18 cellular contexts compared by ENCODE assay signal in the genomic region with DNA sequence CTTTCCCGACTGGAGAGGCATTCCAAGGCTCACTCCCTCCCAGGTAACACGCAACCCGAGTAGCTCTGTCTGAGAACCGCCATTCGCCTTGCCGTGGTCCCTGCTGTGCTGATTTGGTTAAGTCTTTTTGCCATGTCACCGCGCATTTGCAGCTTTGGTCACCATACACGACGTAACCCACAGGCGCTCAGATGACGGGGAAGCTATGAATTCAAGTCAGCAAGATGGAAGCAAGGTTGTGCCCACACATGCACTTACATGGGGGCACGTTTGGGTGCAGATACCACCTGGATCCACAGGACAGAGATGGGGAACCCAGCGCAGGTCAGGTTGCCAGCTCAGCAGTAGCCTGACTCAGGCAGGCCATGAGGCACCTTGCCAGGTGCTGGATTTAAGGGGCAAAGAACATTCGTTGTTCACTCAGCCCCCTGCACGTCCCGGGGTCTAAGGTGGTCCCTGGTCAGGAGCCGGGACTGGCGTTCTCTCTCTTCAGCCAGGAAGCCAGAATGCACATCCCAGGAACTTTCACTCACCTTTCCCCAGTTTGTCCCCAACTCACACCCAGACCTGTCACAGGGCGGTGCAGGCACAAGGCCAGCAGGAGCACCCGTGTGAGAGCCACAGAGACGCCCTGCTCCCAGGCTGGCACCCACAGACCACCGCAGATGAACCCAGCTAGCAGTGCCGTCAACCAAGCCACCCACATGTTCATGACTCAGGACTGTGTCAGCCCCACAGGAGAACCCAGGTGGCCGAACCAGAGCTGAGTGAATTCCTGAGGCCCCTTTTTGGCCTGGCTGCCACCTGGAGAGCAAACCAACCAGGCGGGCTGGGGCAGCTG. TPM values are rescaled to one million over a fixed set of nuclear protein-coding genes. Genes with fewer than 3 reads are reported as not detected.
A peak's percentile ranks its signal among the peaks of the same experiment; 100 is the strongest.
DNase-seq lines count a peak whose midpoint lies in the region; ATAC-seq and TF ChIP-seq lines count a peak whose summit lies in the region.
"Had no signal": no experiment of that assay in that cellular context is flagged by ENCODE, and none has a peak within 500 bp of the region (broad histone marks: within the 10 kb centered on the region; RNA-seq: fewer than 3 reads in every experiment).

No MANE protein-coding gene starts in this region.

- intact Hi-C loops in Right ventricle myocardium superior (cut with DNase I) (no loop called here), left cardiac atrium (cut with DNase I) (no loop called here), upper lobe of right lung (cut with DNase I) (no loop called here)

- peaks cover 5% of the 10 kb centered on the region for H3K36me3 ChIP-seq in upper lobe of right lung
- H3K36me3 ChIP-seq: breast epithelium had no signal

- no peak overlapping the region for H3K4me3 ChIP-seq in upper lobe of right lung
- H3K4me3 ChIP-seq: breast epithelium, psoas muscle, spleen, thoracic aorta had no signal

- ATAC-seq in Right ventricle myocardium superior (ENCODE audit: poor library complexity) (no peak), left cardiac atrium (no peak), upper lobe of right lung (no peak), GM21360 (IDR thresholded peaks at IDR 0.05; ENCODE audit: unreplicated experiment) (no peak), GM21717 (IDR thresholded peaks at IDR 0.05; ENCODE audit: unreplicated experiment) (no peak)

- no peak overlapping the region for H3K27ac ChIP-seq in upper lobe of right lung
- H3K27ac ChIP-seq: breast epithelium, psoas muscle, spleen, thoracic aorta had no signal

- H3K27me3 ChIP-seq in upper lobe of right lung = no peaks in the 10 kb centered on the region
- H3K27me3 ChIP-seq: breast epithelium, spleen had no signal

- DNase-seq in Right ventricle myocardium superior = peak; percentile 24
- DNase-seq in left cardiac atrium = no peak
- DNase-seq in activated CD8-positive, alpha-beta memory T cell treated with anti-CD3 and anti-CD28 coated beads for 24 hours = peak; percentile 56
- peak; percentile 80 for DNase-seq in mesenteric fat pad (ENCODE audit: low spot score)
- DNase-seq in upper lobe of right lung = peak; percentile 47
- DNase-seq in NCI-H1105 (lab: John Stamatoyannopoulos, UW) = no peak
- DNase-seq: activated CD4-positive, alpha-beta T cell treated with anti-CD3 and anti-CD28 coated beads for 4 hours; CD4-positive, alpha-beta memory T cell; DMS79 treated with DMSO at 0.1 percent for 48 hours; NCI-H1930; nephron progenitor cell; RPMI8226; spleen had no signal

- TF ChIP-seq CTCF in upper lobe of right lung (IDR thresholded peaks at IDR 0.05) = no peak

- no peaks in the 10 kb centered on the region for H3K4me1 ChIP-seq in upper lobe of right lung
- H3K4me1 ChIP-seq: breast epithelium, psoas muscle, spleen had no signal

- no peaks in the 10 kb centered on the region for H3K9me3 ChIP-seq in upper lobe of right lung
- H3K9me3 ChIP-seq: thoracic aorta had no signal

RNA-seq across cellular contexts. Expression of gene SNED1, which starts 19.9 kb away (rescaled TPM):
- total RNA-seq in Right ventricle myocardium superior (8.0 TPM), left cardiac atrium (10 to 100 TPM; 12.2 to 31.9 TPM), mesenteric fat pad (58.0 TPM), upper lobe of right lung (38.4 TPM)

Comparison
In these comparisons a context has a peak if more than half of its experiments do, and no peak if none do; other contexts are left out.
1. DNase-seq: peak in Right ventricle myocardium superior (single experiment), activated CD8-positive, alpha-beta memory T cell treated with anti-CD3 and anti-CD28 coated beads for 24 hours (single experiment), mesenteric fat pad (single experiment) and upper lobe of right lung (single experiment); none in left cardiac atrium (single experiment) and NCI-H1105 (single experiment).